In the genomic region with DNA sequence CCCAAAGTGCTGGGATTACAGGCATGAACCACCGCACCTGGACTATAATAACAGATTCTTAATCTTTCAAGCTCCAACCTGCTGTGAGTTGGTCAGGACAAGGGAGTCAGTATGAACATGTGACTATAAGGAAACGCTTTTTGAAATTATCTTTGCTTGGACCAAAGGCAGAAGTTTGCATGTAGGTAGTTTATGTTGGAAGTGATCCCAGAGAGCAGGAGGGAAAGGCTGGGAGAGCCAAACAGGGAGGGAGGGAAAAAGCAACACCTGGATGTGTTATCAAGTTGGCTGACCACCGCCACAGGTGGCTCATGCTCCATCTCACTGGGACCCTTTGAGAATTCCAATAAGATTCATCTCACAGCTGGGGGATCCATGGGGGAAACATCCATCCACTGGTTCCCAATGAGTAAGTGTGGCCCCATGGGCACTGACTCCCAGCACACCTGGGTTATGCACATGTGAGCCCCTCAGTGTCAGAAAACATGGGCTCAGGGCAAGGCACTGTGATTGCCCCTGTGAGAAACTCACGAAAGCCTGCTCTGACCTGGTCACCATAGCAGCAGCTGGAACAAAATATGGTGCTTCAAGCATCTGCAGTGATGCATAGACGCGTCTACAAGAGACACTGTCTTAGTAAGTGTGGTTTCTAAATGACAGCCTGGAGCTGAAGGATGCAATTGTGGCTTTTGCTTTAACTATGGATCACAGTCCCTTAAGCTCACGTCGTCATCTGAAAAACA, we compare ENCODE assay signal across 19 cellular contexts.
A peak's percentile ranks its signal among the peaks of the same experiment; 100 is the strongest.
DNase-seq lines count a peak whose midpoint lies in the region; ATAC-seq and TF ChIP-seq lines count a peak whose summit lies in the region.
"Had no signal": no experiment of that assay in that cellular context is flagged by ENCODE, and none has a peak within 500 bp of the region (broad histone marks: within the 10 kb centered on the region; RNA-seq: fewer than 3 reads in every experiment).

No MANE protein-coding gene starts in this region.

- no peaks in the 10 kb centered on the region for H3K4me1 Mint-ChIP-seq in activated naive CD8-positive, alpha-beta T cell treated with anti-CD3 and anti-CD28 coated beads, Interleukin-2, amount 50 U/mL, for 24 hours
- no peaks in the 10 kb centered on the region for H3K4me1 Mint-ChIP-seq in activated naive CD8-positive, alpha-beta T cell treated with anti-CD3 and anti-CD28 coated beads for 36 hours
- H3K4me1 Mint-ChIP-seq in osteocyte (ENCODE audit: unreplicated experiment), result peaks cover 24% of the 10 kb centered on the region
- H3K4me1 Mint-ChIP-seq in T-helper 2 cell treated with Interferon-gamma antibody and Interleukin-4, amounts not matched to agents 5 μg/mL and 100 μg/mL, for 36 hours (ENCODE audit: low read depth), result no peaks in the 10 kb centered on the region
- H3K4me1 Mint-ChIP-seq: activated CD4-positive, alpha-beta T cell treated with anti-CD3 and anti-CD28 coated beads, Interleukin-2, amount 10 ng/mL, durations not matched to agents 24 days and 14 days had no signal

- H3K27ac Mint-ChIP-seq in activated naive CD8-positive, alpha-beta T cell treated with anti-CD3 and anti-CD28 coated beads, Interleukin-2, amount 50 U/mL, for 24 hours, result no peak overlapping the region
- no peak overlapping the region for H3K27ac Mint-ChIP-seq in activated naive CD8-positive, alpha-beta T cell treated with anti-CD3 and anti-CD28 coated beads for 36 hours
- H3K27ac Mint-ChIP-seq in osteocyte (ENCODE audit: unreplicated experiment), result no peak overlapping the region
- no peak overlapping the region for H3K27ac Mint-ChIP-seq in T-helper 2 cell treated with Interferon-gamma antibody and Interleukin-4, amounts not matched to agents 5 μg/mL and 100 μg/mL, for 36 hours
- H3K27ac Mint-ChIP-seq: activated CD4-positive, alpha-beta T cell treated with anti-CD3 and anti-CD28 coated beads, Interleukin-2, amount 10 ng/mL, durations not matched to agents 24 days and 14 days; stimulated activated naive B cell treated with anti-CD40 and anti-IgM and Interleukin-4, amounts not matched to agents 10 μg/mL and 1 μg/mL and 100 μg/mL, for 72 hours had no signal

- H3K4me3 Mint-ChIP-seq in activated naive CD8-positive, alpha-beta T cell treated with anti-CD3 and anti-CD28 coated beads, Interleukin-2, amount 50 U/mL, for 24 hours, result no peak overlapping the region
- H3K4me3 Mint-ChIP-seq in activated naive CD8-positive, alpha-beta T cell treated with anti-CD3 and anti-CD28 coated beads for 36 hours, result no peak overlapping the region
- no peak overlapping the region for H3K4me3 Mint-ChIP-seq in osteocyte (ENCODE audit: unreplicated experiment)
- no peak overlapping the region for H3K4me3 Mint-ChIP-seq in T-helper 2 cell treated with Interferon-gamma antibody and Interleukin-4, amounts not matched to agents 5 μg/mL and 100 μg/mL, for 36 hours
- H3K4me3 Mint-ChIP-seq: activated CD4-positive, alpha-beta T cell treated with anti-CD3 and anti-CD28 coated beads, Interleukin-2, amount 10 ng/mL, durations not matched to agents 24 days and 14 days; stimulated activated naive B cell treated with anti-CD40 and anti-IgM and Interleukin-4, amounts not matched to agents 10 μg/mL and 1 μg/mL and 100 μg/mL, for 72 hours had no signal

- peak; percentile 43 for ATAC-seq in activated naive CD8-positive, alpha-beta T cell treated with anti-CD3 and anti-CD28 coated beads, Interleukin-2, amount 50 U/mL, for 24 hours
- ATAC-seq in GM21390 (IDR thresholded peaks at IDR 0.05; ENCODE audit: unreplicated experiment) (peak; percentile 73), HG03342 (IDR thresholded peaks at IDR 0.05; ENCODE audit: unreplicated experiment) (peak; percentile 91), GM19395 (IDR thresholded peaks at IDR 0.05; ENCODE audit: unreplicated experiment) (no peak), GM21717 (IDR thresholded peaks at IDR 0.05; ENCODE audit: unreplicated experiment) (no peak)
- ATAC-seq: foreskin keratinocyte, HCT116 had no signal

- peaks cover 2% of the 10 kb centered on the region for H3K36me3 Mint-ChIP-seq in activated naive CD8-positive, alpha-beta T cell treated with anti-CD3 and anti-CD28 coated beads, Interleukin-2, amount 50 U/mL, for 24 hours (ENCODE audit: low read depth)
- peaks cover 3% of the 10 kb centered on the region for H3K36me3 Mint-ChIP-seq in activated naive CD8-positive, alpha-beta T cell treated with anti-CD3 and anti-CD28 coated beads for 36 hours
- peaks cover 2% of the 10 kb centered on the region for H3K36me3 Mint-ChIP-seq in osteocyte (ENCODE audit: unreplicated experiment)
- H3K36me3 Mint-ChIP-seq in T-helper 2 cell treated with Interferon-gamma antibody and Interleukin-4, amounts not matched to agents 5 μg/mL and 100 μg/mL, for 36 hours (ENCODE audit: low read depth), result no peaks in the 10 kb centered on the region

- DNase-seq in activated naive CD8-positive, alpha-beta T cell treated with anti-CD3 and anti-CD28 coated beads, Interleukin-2, amount 50 U/mL, for 24 hours, result no peak
- no peak for DNase-seq in activated naive CD8-positive, alpha-beta T cell treated with anti-CD3 and anti-CD28 coated beads for 36 hours
- no peak for DNase-seq in osteocyte (ENCODE audit: extremely low spot score, unreplicated experiment)
- no peak for DNase-seq in T-helper 2 cell treated with Interferon-gamma antibody and Interleukin-4, amounts not matched to agents 5 μg/mL and 100 μg/mL, for 36 hours (ENCODE audit: low spot score)
- DNase-seq: activated CD4-positive, alpha-beta T cell treated with anti-CD3 and anti-CD28 coated beads, Interleukin-2, amount 10 ng/mL, durations not matched to agents 24 days and 14 days; amygdala; foreskin keratinocyte; left ventricle myocardium inferior; NCI-H187; NCI-H510A treated with DMSO at 0.1 percent for 48 hours; SIG-M5; stimulated activated naive B cell treated with anti-CD40 and anti-IgM and Interleukin-4, amounts not matched to agents 10 μg/mL and 1 μg/mL and 100 μg/mL, for 72 hours; T-helper 9 cell; upper lobe of left lung had no signal

- no peaks in the 10 kb centered on the region for H3K9me3 Mint-ChIP-seq in activated naive CD8-positive, alpha-beta T cell treated with anti-CD3 and anti-CD28 coated beads, Interleukin-2, amount 50 U/mL, for 24 hours
- no peaks in the 10 kb centered on the region for H3K9me3 Mint-ChIP-seq in activated naive CD8-positive, alpha-beta T cell treated with anti-CD3 and anti-CD28 coated beads for 36 hours
- no peaks in the 10 kb centered on the region for H3K9me3 Mint-ChIP-seq in osteocyte (ENCODE audit: unreplicated experiment)
- no peaks in the 10 kb centered on the region for H3K9me3 Mint-ChIP-seq in T-helper 2 cell treated with Interferon-gamma antibody and Interleukin-4, amounts not matched to agents 5 μg/mL and 100 μg/mL, for 36 hours
- H3K9me3 Mint-ChIP-seq: activated CD4-positive, alpha-beta T cell treated with anti-CD3 and anti-CD28 coated beads, Interleukin-2, amount 10 ng/mL, durations not matched to agents 24 days and 14 days; stimulated activated naive B cell treated with anti-CD40 and anti-IgM and Interleukin-4, amounts not matched to agents 10 μg/mL and 1 μg/mL and 100 μg/mL, for 72 hours had no signal

- no peaks in the 10 kb centered on the region for H3K27me3 Mint-ChIP-seq in activated naive CD8-positive, alpha-beta T cell treated with anti-CD3 and anti-CD28 coated beads, Interleukin-2, amount 50 U/mL, for 24 hours
- no peaks in the 10 kb centered on the region for H3K27me3 Mint-ChIP-seq in activated naive CD8-positive, alpha-beta T cell treated with anti-CD3 and anti-CD28 coated beads for 36 hours
- H3K27me3 Mint-ChIP-seq in osteocyte (ENCODE audit: unreplicated experiment), result no peaks in the 10 kb centered on the region
- H3K27me3 Mint-ChIP-seq in T-helper 2 cell treated with Interferon-gamma antibody and Interleukin-4, amounts not matched to agents 5 μg/mL and 100 μg/mL, for 36 hours (ENCODE audit: low read depth), result no peaks in the 10 kb centered on the region
- H3K27me3 Mint-ChIP-seq: activated CD4-positive, alpha-beta T cell treated with anti-CD3 and anti-CD28 coated beads, Interleukin-2, amount 10 ng/mL, durations not matched to agents 24 days and 14 days; stimulated activated naive B cell treated with anti-CD40 and anti-IgM and Interleukin-4, amounts not matched to agents 10 μg/mL and 1 μg/mL and 100 μg/mL, for 72 hours had no signal

- TF ChIP-seq CTCF in osteocyte (IDR thresholded peaks at IDR 0.05), result no peak

Comparison
In these comparisons a context has a peak if more than half of its experiments do, and no peak if none do; other contexts are left out.
1. ATAC-seq: peak in activated naive CD8-positive, alpha-beta T cell treated with anti-CD3 and anti-CD28 coated beads, Interleukin-2, amount 50 U/mL, for 24 hours (single experiment), GM21390 (single experiment) and HG03342 (single experiment); none in GM19395 (single experiment) and GM21717 (single experiment).